Comparison of ENCODE assay signal across 1 cellular context in genomic region chr7:2079332-2080068, GRCh38.
TF ChIP-seq lines count a peak whose summit lies in the region.

No MANE protein-coding gene starts in this region.

TF ChIP-seq in K562, 482 proteins besides CTCF, POLR2A, EP300 and RAD21 (continued from another document and continues in another):
- TF ChIP-seq, protein P1, sequence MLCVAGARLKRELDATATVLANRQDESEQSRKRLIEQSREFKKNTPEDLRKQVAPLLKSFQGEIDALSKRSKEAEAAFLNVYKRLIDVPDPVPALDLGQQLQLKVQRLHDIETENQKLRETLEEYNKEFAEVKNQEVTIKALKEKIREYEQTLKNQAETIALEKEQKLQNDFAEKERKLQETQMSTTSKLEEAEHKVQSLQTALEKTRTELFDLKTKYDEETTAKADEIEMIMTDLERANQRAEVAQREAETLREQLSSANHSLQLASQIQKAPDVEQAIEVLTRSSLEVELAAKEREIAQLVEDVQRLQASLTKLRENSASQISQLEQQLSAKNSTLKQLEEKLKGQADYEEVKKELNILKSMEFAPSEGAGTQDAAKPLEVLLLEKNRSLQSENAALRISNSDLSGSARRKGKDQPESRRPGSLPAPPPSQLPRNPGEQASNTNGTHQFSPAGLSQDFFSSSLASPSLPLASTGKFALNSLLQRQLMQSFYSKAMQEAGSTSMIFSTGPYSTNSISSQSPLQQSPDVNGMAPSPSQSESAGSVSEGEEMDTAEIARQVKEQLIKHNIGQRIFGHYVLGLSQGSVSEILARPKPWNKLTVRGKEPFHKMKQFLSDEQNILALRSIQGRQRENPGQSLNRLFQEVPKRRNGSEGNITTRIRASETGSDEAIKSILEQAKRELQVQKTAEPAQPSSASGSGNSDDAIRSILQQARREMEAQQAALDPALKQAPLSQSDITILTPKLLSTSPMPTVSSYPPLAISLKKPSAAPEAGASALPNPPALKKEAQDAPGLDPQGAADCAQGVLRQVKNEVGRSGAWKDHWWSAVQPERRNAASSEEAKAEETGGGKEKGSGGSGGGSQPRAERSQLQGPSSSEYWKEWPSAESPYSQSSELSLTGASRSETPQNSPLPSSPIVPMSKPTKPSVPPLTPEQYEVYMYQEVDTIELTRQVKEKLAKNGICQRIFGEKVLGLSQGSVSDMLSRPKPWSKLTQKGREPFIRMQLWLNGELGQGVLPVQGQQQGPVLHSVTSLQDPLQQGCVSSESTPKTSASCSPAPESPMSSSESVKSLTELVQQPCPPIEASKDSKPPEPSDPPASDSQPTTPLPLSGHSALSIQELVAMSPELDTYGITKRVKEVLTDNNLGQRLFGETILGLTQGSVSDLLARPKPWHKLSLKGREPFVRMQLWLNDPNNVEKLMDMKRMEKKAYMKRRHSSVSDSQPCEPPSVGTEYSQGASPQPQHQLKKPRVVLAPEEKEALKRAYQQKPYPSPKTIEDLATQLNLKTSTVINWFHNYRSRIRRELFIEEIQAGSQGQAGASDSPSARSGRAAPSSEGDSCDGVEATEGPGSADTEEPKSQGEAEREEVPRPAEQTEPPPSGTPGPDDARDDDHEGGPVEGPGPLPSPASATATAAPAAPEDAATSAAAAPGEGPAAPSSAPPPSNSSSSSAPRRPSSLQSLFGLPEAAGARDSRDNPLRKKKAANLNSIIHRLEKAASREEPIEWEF (CRISPR knock-in tag; IDR thresholded peaks at IDR 0.05), result no peak
- no peak for TF ChIP-seq ZNF143 (CRISPR knock-in tag; IDR thresholded peaks at IDR 0.05)
- peak; percentile 32 for TF ChIP-seq ETV1 (tag; conservative IDR thresholded peaks at IDR 0.05; ENCODE audit: low read depth)
- no peak for TF ChIP-seq CREB5 (CRISPR knock-in tag; IDR thresholded peaks at IDR 0.05)
- no peak for TF ChIP-seq POLR3G (IDR thresholded peaks at IDR 0.05; ENCODE audit: extremely low read depth, insufficient read length, insufficient replicate concordance)
- 0 out of 2 replicates have a peak, but pooled peaks have one; percentile 51 for TF ChIP-seq SMAD4 (CRISPR knock-in tag; conservative IDR thresholded peaks at IDR 0.05)
- no peak for TF ChIP-seq ZSCAN32 (CRISPR knock-in tag; IDR thresholded peaks at IDR 0.05)
- TF ChIP-seq NR2C2 (CRISPR knock-in tag; IDR thresholded peaks at IDR 0.05), result no peak
- TF ChIP-seq NR2C2 (tag; IDR thresholded peaks at IDR 0.05), result peak; percentile 45
- TF ChIP-seq, protein P2, sequence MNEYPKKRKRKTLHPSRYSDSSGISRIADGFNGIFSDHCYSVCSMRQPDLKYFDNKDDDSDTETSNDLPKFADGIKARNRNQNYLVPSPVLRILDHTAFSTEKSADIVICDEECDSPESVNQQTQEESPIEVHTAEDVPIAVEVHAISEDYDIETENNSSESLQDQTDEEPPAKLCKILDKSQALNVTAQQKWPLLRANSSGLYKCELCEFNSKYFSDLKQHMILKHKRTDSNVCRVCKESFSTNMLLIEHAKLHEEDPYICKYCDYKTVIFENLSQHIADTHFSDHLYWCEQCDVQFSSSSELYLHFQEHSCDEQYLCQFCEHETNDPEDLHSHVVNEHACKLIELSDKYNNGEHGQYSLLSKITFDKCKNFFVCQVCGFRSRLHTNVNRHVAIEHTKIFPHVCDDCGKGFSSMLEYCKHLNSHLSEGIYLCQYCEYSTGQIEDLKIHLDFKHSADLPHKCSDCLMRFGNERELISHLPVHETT (CRISPR knock-in tag; conservative IDR thresholded peaks at IDR 0.05 in 1 of 2, IDR thresholded peaks at IDR 0.05 in 1 of 2), result no peak
- 0 out of 2 replicates have a peak, but pooled peaks have one; percentile 4 for TF ChIP-seq JUND (IDR thresholded peaks at IDR 0.05; ENCODE audit: borderline replicate concordance, low read depth, low read length)
- TF ChIP-seq JUND (tag; IDR thresholded peaks at IDR 0.05; ENCODE audit: borderline replicate concordance, low read depth, low read length), result peak; percentile 56; the same call in 1 of the 3 replicates
- peak in 1 of 2 experiments; percentile 18 for TF ChIP-seq E2F6 (IDR thresholded peaks at IDR 0.05; ENCODE audit: borderline replicate concordance in 1 of 2, extremely low read depth in 1 of 2, insufficient read depth in 1 of 2, insufficient read length in 1 of 2, low read depth in 1 of 2, low read length in 1 of 2, poor library complexity in 1 of 2, severe bottlenecking in 1 of 2)
- TF ChIP-seq RERE (CRISPR knock-in tag; IDR thresholded peaks at IDR 0.05; ENCODE audit: borderline replicate concordance), result no peak
- peak in 1 of 2 experiments; percentile 16; a peak in 1 of 4 replicates for TF ChIP-seq MAZ (CRISPR knock-in tag; conservative IDR thresholded peaks at IDR 0.05 in 1 of 2, IDR thresholded peaks at IDR 0.05 in 1 of 2)
- no peak for TF ChIP-seq NFIC (IDR thresholded peaks at IDR 0.05)
- TF ChIP-seq EHMT2 (IDR thresholded peaks at IDR 0.05), result no peak
- peak; percentile 84 for TF ChIP-seq SPI1 (IDR thresholded peaks at IDR 0.05; ENCODE audit: borderline replicate concordance, low read depth, low read length)
- TF ChIP-seq SMC3 (conservative IDR thresholded peaks at IDR 0.05; ENCODE audit: insufficient read depth, low read depth, low read length), result no peak
- TF ChIP-seq TEAD4 (IDR thresholded peaks at IDR 0.05; ENCODE audit: low read length), result no peak; the same call in 1 of the 2 replicates
- TF ChIP-seq TEAD4 (CRISPR knock-in tag; IDR thresholded peaks at IDR 0.05; ENCODE audit: borderline replicate concordance), result no peak
- TF ChIP-seq ZNF282 (CRISPR knock-in tag; IDR thresholded peaks at IDR 0.05), result no peak
- no peak for TF ChIP-seq POLR2AphosphoS5 (IDR thresholded peaks at IDR 0.05; ENCODE audit: control insufficient read depth, insufficient read depth, low read depth, low read length)
- TF ChIP-seq BHLHE40 (IDR thresholded peaks at IDR 0.05; ENCODE audit: low read length), result no peak
- TF ChIP-seq SMARCE1 (IDR thresholded peaks at IDR 0.05), result 0 out of 2 replicates have a peak, but pooled peaks have one; percentile 24
- TF ChIP-seq PTTG1 (tag; IDR thresholded peaks at IDR 0.05; ENCODE audit: low read depth), result no peak
- TF ChIP-seq SRSF9 (IDR thresholded peaks at IDR 0.05; ENCODE audit: borderline replicate concordance, low read depth, low read length), result no peak
- no peak for TF ChIP-seq LEF1 (IDR thresholded peaks at IDR 0.05)
- no peak for TF ChIP-seq HNRNPLL (IDR thresholded peaks at IDR 0.05; ENCODE audit: low read depth, low read length, poor library complexity, severe bottlenecking)
- TF ChIP-seq CBX3 (IDR thresholded peaks at IDR 0.05; ENCODE audit: borderline replicate concordance in 1 of 2, low read length in 2 of 2), result no peak
- no peak for TF ChIP-seq MECOM (CRISPR knock-in tag; IDR thresholded peaks at IDR 0.05)
- TF ChIP-seq ARID2 (IDR thresholded peaks at IDR 0.05), result no peak
- 0 out of 2 replicates have a peak, but pooled peaks have one; percentile 38 for TF ChIP-seq MTA3 (IDR thresholded peaks at IDR 0.05; ENCODE audit: borderline replicate concordance)
- no peak for TF ChIP-seq FOXA3 (CRISPR knock-in tag; conservative IDR thresholded peaks at IDR 0.05 in 1 of 2, IDR thresholded peaks at IDR 0.05 in 1 of 2)
- peak in 1 of 2 experiments; percentile 50; a peak in 1 of 4 replicates for TF ChIP-seq RCOR1 (IDR thresholded peaks at IDR 0.05; ENCODE audit: borderline replicate concordance in 1 of 2, low read depth in 2 of 2, low read length in 2 of 2)
- no peak for TF ChIP-seq CBFB (CRISPR knock-in tag; IDR thresholded peaks at IDR 0.05)
- no peak for TF ChIP-seq MCM2 (IDR thresholded peaks at IDR 0.05; ENCODE audit: low read depth)
- TF ChIP-seq KDM5B (IDR thresholded peaks at IDR 0.05; ENCODE audit: insufficient replicate concordance, low read depth, low read length), result no peak
- TF ChIP-seq NR2F6 (CRISPR knock-in tag; IDR thresholded peaks at IDR 0.05), result no peak
- TF ChIP-seq HMBOX1 (IDR thresholded peaks at IDR 0.05), result peak; percentile 58
- no peak for TF ChIP-seq SAFB (IDR thresholded peaks at IDR 0.05; ENCODE audit: borderline replicate concordance, low read depth, low read length)
- no peak for TF ChIP-seq ZNF79 (CRISPR knock-in tag; IDR thresholded peaks at IDR 0.05; ENCODE audit: low read depth)
- TF ChIP-seq SIN3A (IDR thresholded peaks at IDR 0.05; ENCODE audit: borderline replicate concordance in 2 of 2, control insufficient read depth in 1 of 2, low read depth in 2 of 2, low read length in 2 of 2), result no peak
- no peak for TF ChIP-seq ZNF695 (CRISPR knock-in tag; IDR thresholded peaks at IDR 0.05)
- no peak for TF ChIP-seq SP2 (IDR thresholded peaks at IDR 0.05; ENCODE audit: extremely low read depth, low read depth, low read length, poor library complexity, severe bottlenecking)
- TF ChIP-seq PKNOX1 (IDR thresholded peaks at IDR 0.05), result peak; percentile 75
- TF ChIP-seq NUFIP1 (IDR thresholded peaks at IDR 0.05; ENCODE audit: partially characterized antibody), result no peak
- TF ChIP-seq RBM14 (IDR thresholded peaks at IDR 0.05; ENCODE audit: borderline replicate concordance, insufficient read depth, low read depth, low read length), result no peak
- peak; percentile 47 for TF ChIP-seq CBFA2T3 (IDR thresholded peaks at IDR 0.05)
- TF ChIP-seq SIN3B (IDR thresholded peaks at IDR 0.05; ENCODE audit: low read depth), result no peak
- no peak for TF ChIP-seq ZNF449 (CRISPR knock-in tag; IDR thresholded peaks at IDR 0.05)
